ENCODE assay signal across 25 cellular contexts in genomic region chr9:4507731-4508130, GRCh38. TPM values are rescaled to one million over a fixed set of nuclear protein-coding genes. Genes with fewer than 3 reads are reported as not detected.
A peak's percentile ranks its signal among the peaks of the same experiment; 100 is the strongest.
DNase-seq lines count a peak whose midpoint lies in the region; ATAC-seq and TF ChIP-seq lines count a peak whose summit lies in the region.
"Had no signal": no experiment of that assay in that cellular context is flagged by ENCODE, and none has a peak within 500 bp of the region (broad histone marks: within the 10 kb centered on the region; RNA-seq: fewer than 3 reads in every experiment).

No MANE protein-coding gene starts in this region.

- peak overlapping the region in 3 of 4 donors; percentile 9 to 85 (median 81) for H3K27ac ChIP-seq in Peyer's patch
- peak overlapping the region; percentile 70 to 84 (median 82) for H3K27ac ChIP-seq in right lobe of liver
- H3K27ac ChIP-seq: gastrocnemius medialis, neutrophil had no signal

- no peak for DNase-seq in Peyer's patch
- no peak for DNase-seq in right lobe of liver
- DNase-seq in SIG-M5 treated with dmso at 0.1 percent for 504 hours (lab: John Stamatoyannopoulos, UW; ENCODE audit: unreplicated experiment) = no peak
- DNase-seq in stimulated activated CD4-positive, alpha-beta T cell treated with anti-CD3 and anti-CD28 coated beads, Interleukin-2, amount 100 ng/mL, for 48 hours = no peak
- no peak for DNase-seq in H7
- DNase-seq: activated CD8-positive, alpha-beta T cell treated with anti-CD3 and anti-CD28 coated beads for 36 hours; activated gamma-delta T cell; activated naive CD8-positive, alpha-beta T cell treated with anti-CD3 and anti-CD28 coated beads, Interleukin-2, amount 10 ng/mL, durations not matched to agents 7 days and 5 days; central memory CD4-positive, alpha-beta T cell; DMS 273 treated with DMSO at 0.1 percent for 48 hours; gastrocnemius medialis; Karpas-422; left cardiac atrium; NCI-H1436 treated with DMSO at 0.1 percent for 48 hours; NCI-H446; NCI-H82; RPMI8226; stimulated activated CD4-positive, alpha-beta T cell treated with anti-CD3 and anti-CD28 coated beads, Interleukin-1b, Interleukin-23, amount 100 ng/mL, for 48 hours; upper lobe of left lung had no signal

- no peak overlapping the region for H3K4me3 Mint-ChIP-seq in activated T-helper 17 cell treated with anti-CD3 and anti-CD28 coated beads, Interleukin-2, amount 50 U/mL, for 72 hours
- H3K4me3 Mint-ChIP-seq: activated CD8-positive, alpha-beta T cell treated with anti-CD3 and anti-CD28 coated beads for 36 hours; activated naive CD8-positive, alpha-beta T cell treated with anti-CD3 and anti-CD28 coated beads, Interleukin-2, amount 10 ng/mL, durations not matched to agents 7 days and 5 days; dendritic cell treated with granulocyte-macrophage colony-stimulating factor and Interleukin-4, amounts not matched to agents 40 ng/mL and 50 ng/mL, for 4 days; T-helper 1 cell treated with Interleukin-12 subunit alpha and Interleukin-12 subunit beta and Interleukin-4 antibody, amounts not matched to agents 30 μg/mL and 1 μg/mL, for 36 hours had no signal

- TF ChIP-seq CTCF in Peyer's patch (IDR thresholded peaks at IDR 0.05) = no peak
- TF ChIP-seq CTCF in right lobe of liver (IDR thresholded peaks at IDR 0.05) = no peak

- H3K4me1 Mint-ChIP-seq in activated T-helper 17 cell treated with anti-CD3 and anti-CD28 coated beads, Interleukin-2, amount 50 U/mL, for 72 hours = no peaks in the 10 kb centered on the region
- H3K4me1 Mint-ChIP-seq: activated naive CD8-positive, alpha-beta T cell treated with anti-CD3 and anti-CD28 coated beads, Interleukin-2, amount 10 ng/mL, durations not matched to agents 7 days and 5 days had no signal

- H3K36me3 ChIP-seq in Peyer's patch (peaks cover 0 to 2% (median 0%) of the 10 kb centered on the region in 3 donors), right lobe of liver (no peaks in the 10 kb centered on the region), H7 (replicated peaks; ENCODE audit: control insufficient read depth, insufficient read depth, low read length) (no peaks in the 10 kb centered on the region)
- H3K36me3 ChIP-seq: gastrocnemius medialis, neutrophil, upper lobe of left lung had no signal

- peak; percentile 39 for ATAC-seq in GM21786 (IDR thresholded peaks at IDR 0.05; ENCODE audit: unreplicated experiment)
- no peak for ATAC-seq in right lobe of liver
- ATAC-seq in activated T-helper 17 cell treated with anti-CD3 and anti-CD28 coated beads, Interleukin-2, amount 50 U/mL, for 72 hours (replicated peaks) = no peak
- ATAC-seq: activated CD8-positive, alpha-beta T cell treated with anti-CD3 and anti-CD28 coated beads for 36 hours; gastrocnemius medialis; left cardiac atrium had no signal

- H3K4me1 ChIP-seq in Peyer's patch (peaks cover 0 to 30% (median 5%) of the 10 kb centered on the region in 4 donors), right lobe of liver (peaks cover 0 to 86% (median 38%) of the 10 kb centered on the region in 4 donors)
- H3K4me1 ChIP-seq: gastrocnemius medialis, upper lobe of left lung had no signal

- H3K4me3 ChIP-seq in Peyer's patch (no peak overlapping the region), right lobe of liver (no peak overlapping the region), H7 (ENCODE audit: insufficient read depth, low read depth, low read length) (no peak overlapping the region)
- H3K4me3 ChIP-seq: gastrocnemius medialis, upper lobe of left lung had no signal

- H3K27me3 ChIP-seq in Peyer's patch (no peaks in the 10 kb centered on the region), right lobe of liver (no peaks in the 10 kb centered on the region), H7 (ENCODE audit: control insufficient read depth, insufficient read depth, low read length) (no peaks in the 10 kb centered on the region)
- H3K27me3 ChIP-seq: gastrocnemius medialis, upper lobe of left lung had no signal

- WGBS in right lobe of liver (ENCODE audit: insufficient coverage, low coverage, low lambda C conversion rate, missing lambda C conversion rate) = 52% methylated on average over 7 of the region's 7 CpGs

- H3K9me3 ChIP-seq in Peyer's patch = no peaks in the 10 kb centered on the region
- H3K9me3 ChIP-seq in right lobe of liver = no peaks in the 10 kb centered on the region
- H3K9me3 ChIP-seq: gastrocnemius medialis, neutrophil, upper lobe of left lung had no signal

- no peak overlapping the region for H3K27ac Mint-ChIP-seq in activated T-helper 17 cell treated with anti-CD3 and anti-CD28 coated beads, Interleukin-2, amount 50 U/mL, for 72 hours
- H3K27ac Mint-ChIP-seq: activated CD8-positive, alpha-beta T cell treated with anti-CD3 and anti-CD28 coated beads for 36 hours; activated naive CD8-positive, alpha-beta T cell treated with anti-CD3 and anti-CD28 coated beads, Interleukin-2, amount 10 ng/mL, durations not matched to agents 7 days and 5 days; dendritic cell treated with granulocyte-macrophage colony-stimulating factor and Interleukin-4, amounts not matched to agents 40 ng/mL and 50 ng/mL, for 4 days; T-helper 1 cell treated with Interleukin-12 subunit alpha and Interleukin-12 subunit beta and Interleukin-4 antibody, amounts not matched to agents 30 μg/mL and 1 μg/mL, for 36 hours had no signal

- H3K27me3 Mint-ChIP-seq in activated T-helper 17 cell treated with anti-CD3 and anti-CD28 coated beads, Interleukin-2, amount 50 U/mL, for 72 hours = no peaks in the 10 kb centered on the region
- H3K27me3 Mint-ChIP-seq: activated CD8-positive, alpha-beta T cell treated with anti-CD3 and anti-CD28 coated beads for 36 hours had no signal

- intact Hi-C loops in right lobe of liver (cut with DNase I) = no loop called here

- H3K9me3 Mint-ChIP-seq in activated T-helper 17 cell treated with anti-CD3 and anti-CD28 coated beads, Interleukin-2, amount 50 U/mL, for 72 hours = no peaks in the 10 kb centered on the region
- H3K9me3 Mint-ChIP-seq: activated CD8-positive, alpha-beta T cell treated with anti-CD3 and anti-CD28 coated beads for 36 hours; dendritic cell treated with granulocyte-macrophage colony-stimulating factor and Interleukin-4, amounts not matched to agents 40 ng/mL and 50 ng/mL, for 4 days; T-helper 1 cell treated with Interleukin-12 subunit alpha and Interleukin-12 subunit beta and Interleukin-4 antibody, amounts not matched to agents 30 μg/mL and 1 μg/mL, for 36 hours had no signal

- TF ChIP-seq POLR2A in Peyer's patch (IDR thresholded peaks at IDR 0.05) = no peak
- no peak for TF ChIP-seq POLR2A in right lobe of liver (IDR thresholded peaks at IDR 0.05)

- H3K36me3 Mint-ChIP-seq in activated T-helper 17 cell treated with anti-CD3 and anti-CD28 coated beads, Interleukin-2, amount 50 U/mL, for 72 hours (ENCODE audit: low read depth) = no peaks in the 10 kb centered on the region
- H3K36me3 Mint-ChIP-seq: activated naive CD8-positive, alpha-beta T cell treated with anti-CD3 and anti-CD28 coated beads, Interleukin-2, amount 10 ng/mL, durations not matched to agents 7 days and 5 days had no signal

RNA-seq across cellular contexts. Expression of gene SLC1A1, which starts 17.5 kb away (rescaled TPM):
- total RNA-seq in Peyer's patch = 100 to 1,000 TPM in 2 of 4 donors, 10 to 100 TPM in 1, 1 to 10 TPM in 1; 5.0 to 357 (median 145) TPM
- total RNA-seq in right lobe of liver = 10 to 100 TPM; 22.0 to 82.7 (median 38.7) TPM
- total RNA-seq in H7 (2014; rRNA removed; shearing (Covaris generic)) = 5.2 and 11.6 TPM in 2 replicates
- under 1 TPM in 1 of 2 donors, not detected in 1; 0.45 TPM for total RNA-seq in activated T-helper 17 cell treated with anti-CD3 and anti-CD28 coated beads, Interleukin-2, amount 50 U/mL, for 72 hours
- total RNA-seq: skeletal muscle tissue had no signal
